9 cellular contexts compared by ENCODE assay signal in genomic region chr14:61564623-61565091, GRCh38.
DNase-seq lines count a peak whose midpoint lies in the region; ATAC-seq and TF ChIP-seq lines count a peak whose summit lies in the region.
"Had no signal": no experiment of that assay in that cellular context is flagged by ENCODE, and none has a peak within 500 bp of the region (broad histone marks: within the 10 kb centered on the region; RNA-seq: fewer than 3 reads in every experiment).

No MANE protein-coding gene starts in this region.

- H3K9me3 Mint-ChIP-seq in GM23338: no peaks in the 10 kb centered on the region

- ATAC-seq in GM23338: no peak
- ATAC-seq in RWPE2 (ENCODE audit: low read depth): peak; percentile 70
- no peak for ATAC-seq in GM21786 (IDR thresholded peaks at IDR 0.05; ENCODE audit: unreplicated experiment)
- ATAC-seq in GM18519 (IDR thresholded peaks at IDR 0.05; ENCODE audit: low FRiP score, unreplicated experiment): no peak

- DNase-seq in GM23338 (ENCODE audit: low spot score) (peak; percentile 17), RWPE2 (ENCODE audit: low spot score) (peak; percentile 94), fibroblast of gingiva (ENCODE audit: low read depth) (peak; percentile 83)
- DNase-seq in stimulated activated CD4-positive, alpha-beta T cell treated with anti-CD3 and anti-CD28 coated beads, Interleukin-15, amount 100 ng/mL, for 24 hours: no peak
- DNase-seq: activated CD4-positive, alpha-beta T cell treated with anti-CD3 and anti-CD28 coated beads, Interleukin-2, amount 50 U/mL, for 1 hour; NCI-H524 had no signal

- H3K4me1 ChIP-seq in GM23338 (ENCODE audit: insufficient read depth) (peaks cover 34% of the 10 kb centered on the region), RWPE2 (ENCODE audit: insufficient read depth, poor library complexity, severe bottlenecking) (peaks cover 89% of the 10 kb centered on the region)

- no peak overlapping the region for H3K27ac ChIP-seq in GM23338 (ENCODE audit: low read depth)
- H3K27ac ChIP-seq in RWPE2 (ENCODE audit: poor library complexity, severe bottlenecking): peak overlapping the region; percentile 99
- H3K27ac ChIP-seq in skin epidermis: peak overlapping the region in 20 of 21 experiments; percentile 17 to 94 (median 80)

- peaks cover 15% of the 10 kb centered on the region for H3K27me3 Mint-ChIP-seq in GM23338 (ENCODE audit: insufficient read depth, low read depth, poor library complexity)

- 0 out of 2 replicates have a peak overlapping the region, but pooled peaks have one; percentile 52 for H2AFZ ChIP-seq in GM23338

- H3K9me2 ChIP-seq in GM23338 (ENCODE audit: insufficient read depth): peaks cover 6% of the 10 kb centered on the region; the same call in 1 of the 2 replicates

- no peak for TF ChIP-seq CTCF in GM23338 (conservative IDR thresholded peaks at IDR 0.05; ENCODE audit: low read depth in 2 of 2)
- TF ChIP-seq CTCF in RWPE2 (IDR thresholded peaks at IDR 0.05; ENCODE audit: poor library complexity, severe bottlenecking): no peak

- peaks cover 43% of the 10 kb centered on the region for H3K4me1 Mint-ChIP-seq in GM23338

- peak overlapping the region; percentile 14; the same call in 1 of the 2 replicates for H3K27ac Mint-ChIP-seq in GM23338

- no peaks in the 10 kb centered on the region; the same call in 2 of the 3 replicates for H3K36me3 Mint-ChIP-seq in GM23338 (ENCODE audit: low read depth)

- H3K4me3 Mint-ChIP-seq in GM23338: no peak overlapping the region

- no peak overlapping the region for H3K4me3 ChIP-seq in GM23338
- no peak overlapping the region for H3K4me3 ChIP-seq in RWPE2 (ENCODE audit: severe bottlenecking)
- H3K4me3 ChIP-seq in skin epidermis: no peak overlapping the region

- H3K36me3 ChIP-seq in GM23338 (ENCODE audit: insufficient read depth): no peaks in the 10 kb centered on the region; the same call in 1 of the 2 replicates
- no peaks in the 10 kb centered on the region for H3K36me3 ChIP-seq in RWPE2 (ENCODE audit: low read depth)

- no peaks in the 10 kb centered on the region for H3K9me3 ChIP-seq in RWPE2 (ENCODE audit: severe bottlenecking)

- no peak overlapping the region for H3K4me2 ChIP-seq in GM23338

- no peaks in the 10 kb centered on the region for H4K20me1 ChIP-seq in GM23338 (replicated peaks; ENCODE audit: insufficient read depth)

- H3F3A ChIP-seq in GM23338 (replicated peaks; ENCODE audit: low read depth): 0 out of 2 replicates have a peak, but pooled peaks cover 9% of the 10 kb centered on the region

- H3K79me2 ChIP-seq in GM23338 (replicated peaks; ENCODE audit: insufficient read depth): no peaks in the 10 kb centered on the region

- peaks cover 10% of the 10 kb centered on the region for H3K27me3 ChIP-seq in GM23338 (ENCODE audit: insufficient read depth)
- no peaks in the 10 kb centered on the region for H3K27me3 ChIP-seq in RWPE2 (ENCODE audit: insufficient read depth, poor library complexity, severe bottlenecking)

TF ChIP-seq in GM23338, 12 proteins besides CTCF, POLR2A, EP300 and RAD21:
- no peak for TF ChIP-seq NANOG (IDR thresholded peaks at IDR 0.05; ENCODE audit: borderline replicate concordance)
